In the genomic region with DNA sequence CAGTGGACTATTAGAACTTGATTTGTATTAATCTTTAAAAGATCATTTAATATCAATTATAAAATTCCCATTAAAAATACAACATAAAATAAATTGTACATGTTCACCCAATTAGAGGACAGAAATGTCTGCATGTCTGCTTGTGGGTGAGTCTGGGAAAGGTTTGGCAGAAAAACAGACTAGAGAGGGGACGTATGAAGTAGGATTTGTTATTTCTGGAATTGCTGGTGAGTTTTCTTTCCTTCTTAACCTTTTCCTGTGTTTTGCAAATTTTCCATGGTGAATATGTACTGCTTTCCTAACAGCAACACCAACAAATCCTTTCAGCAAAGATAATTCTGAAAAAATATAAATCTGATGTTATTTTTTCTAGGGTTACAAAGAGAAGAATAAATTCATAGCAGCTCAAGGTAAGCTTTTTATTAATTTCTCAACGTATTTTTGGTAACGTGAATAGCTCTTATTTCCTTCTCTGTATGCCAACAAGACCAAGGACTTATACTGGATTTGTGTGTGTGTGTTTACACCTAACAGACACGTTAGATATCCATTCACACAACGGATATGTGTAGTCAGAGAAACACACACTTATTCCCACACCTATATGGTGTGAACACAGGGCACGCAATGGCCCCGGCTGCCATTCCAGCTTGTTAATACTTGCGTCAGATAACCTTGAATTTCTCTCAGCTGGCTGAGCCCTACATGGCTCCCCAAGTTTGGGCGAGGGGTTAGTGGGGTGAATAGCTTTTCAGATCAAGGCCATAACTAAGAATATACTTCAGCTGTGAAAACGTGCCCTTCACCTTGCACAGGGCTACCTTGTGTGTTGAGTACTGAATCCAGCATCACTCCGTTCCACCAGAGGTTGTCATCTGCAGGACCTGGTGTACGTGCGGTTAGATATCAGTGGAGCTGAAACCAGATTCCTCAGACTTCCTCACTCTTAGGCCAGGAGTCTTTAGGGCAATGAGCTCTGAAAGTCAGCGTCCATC, we compare ENCODE assay signal across 1 cellular context.
TF ChIP-seq lines count a peak whose summit lies in the region.

No MANE protein-coding gene starts in this region.

TF ChIP-seq in H1, 55 proteins besides CTCF, POLR2A, EP300 and RAD21 (continued from another document):
- TF ChIP-seq KDM5A (IDR thresholded peaks at IDR 0.05; ENCODE audit: low read length) (no peak), TBP (IDR thresholded peaks at IDR 0.05; ENCODE audit: low read depth, low read length) (no peak), GABPA (IDR thresholded peaks at IDR 0.05; ENCODE audit: borderline replicate concordance, insufficient read depth, low read length) (no peak)
